ENCODE assay signal across 1 cellular context in genomic region chr14:71521238-71521637, GRCh38.
TF ChIP-seq lines count a peak whose summit lies in the region.

No MANE protein-coding gene starts in this region.

TF ChIP-seq in IMR-90, 13 proteins besides CTCF, POLR2A, EP300 and RAD21:
- TF ChIP-seq CHD1 (IDR thresholded peaks at IDR 0.05; ENCODE audit: low read depth, low read length) (no peak), NFE2L2 (IDR thresholded peaks at IDR 0.05; ENCODE audit: low read depth, low read length) (no peak), RCOR1 (IDR thresholded peaks at IDR 0.05; ENCODE audit: insufficient replicate concordance, low read length) (no peak), ELK1 (IDR thresholded peaks at IDR 0.05; ENCODE audit: borderline replicate concordance, low read depth, low read length) (no peak)
